Comparison of ENCODE assay signal across 23 cellular contexts in the genomic region with DNA sequence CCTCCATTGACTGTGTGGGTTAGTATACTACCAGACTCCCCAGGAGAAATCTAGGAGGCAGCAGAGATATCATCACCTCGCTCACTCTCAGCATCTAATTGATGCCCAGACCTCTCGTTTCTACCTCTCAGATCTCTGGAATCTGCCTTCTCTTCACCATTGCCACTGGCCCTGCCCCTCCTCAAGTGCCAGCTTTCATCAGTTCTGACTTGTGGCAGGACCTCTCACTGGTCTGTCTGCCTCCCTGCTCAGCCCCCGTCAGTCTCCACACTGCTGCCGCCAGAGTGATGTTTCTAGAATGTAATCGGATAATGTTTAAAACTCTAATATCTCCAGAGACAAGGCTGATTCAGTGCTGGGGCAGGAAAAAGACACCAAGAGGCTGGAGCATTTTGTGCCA. TPM values are rescaled to one million over a fixed set of nuclear protein-coding genes. Genes with fewer than 3 reads are reported as not detected.
DNase-seq lines count a peak whose midpoint lies in the region; TF ChIP-seq lines count a peak whose summit lies in the region.
"Had no signal": no experiment of that assay in that cellular context is flagged by ENCODE, and none has a peak within 500 bp of the region (broad histone marks: within the 10 kb centered on the region; RNA-seq: fewer than 3 reads in every experiment).

No MANE protein-coding gene starts in this region.

- H3K4me1 Mint-ChIP-seq in chondrocyte (ENCODE audit: low read depth) (peaks cover 12% of the 10 kb centered on the region), mesothelial cell of epicardium (peaks cover 35% of the 10 kb centered on the region), type B pancreatic cell (ENCODE audit: unreplicated experiment) (peaks cover 27% of the 10 kb centered on the region)

- no peaks in the 10 kb centered on the region for H3K27me3 ChIP-seq in cardiac muscle cell
- H3K27me3 ChIP-seq: BLaER1 treated with 17β-estradiol and CSF1 and Interleukin-3, amounts not matched to agents 10 nM and 100 nM; SJSA1 had no signal

- H3K36me3 Mint-ChIP-seq in chondrocyte (ENCODE audit: low read depth) = no peaks in the 10 kb centered on the region
- H3K36me3 Mint-ChIP-seq in mesothelial cell of epicardium = peaks cover 12% of the 10 kb centered on the region
- H3K36me3 Mint-ChIP-seq in type B pancreatic cell = peaks cover 23% of the 10 kb centered on the region

- no peaks in the 10 kb centered on the region for H3K36me3 ChIP-seq in cardiac muscle cell
- H3K36me3 ChIP-seq: SJSA1 had no signal

- H3K9me3 ChIP-seq in cardiac muscle cell (ENCODE audit: low read depth) = no peaks in the 10 kb centered on the region
- H3K9me3 ChIP-seq: A549; BLaER1 treated with 17β-estradiol and CSF1 and Interleukin-3, amounts not matched to agents 10 nM and 100 nM; SJSA1 had no signal

- H3K27me3 Mint-ChIP-seq in chondrocyte (ENCODE audit: low read depth) (no peaks in the 10 kb centered on the region), mesothelial cell of epicardium (ENCODE audit: low read depth) (no peaks in the 10 kb centered on the region), type B pancreatic cell (no peaks in the 10 kb centered on the region)
- H3K27me3 Mint-ChIP-seq: CD4-positive, alpha-beta T cell; IgD-negative memory B cell had no signal

- intact Hi-C loops in cardiac septum (cut with DNase I) = loop anchor here (10.0 kb wide), 1 partner anchor 125 kb away; no protein-coding TSS in a partner anchor

- TF ChIP-seq CTCF in cardiac muscle cell (IDR thresholded peaks at IDR 0.05; ENCODE audit: low read depth, low read length) (no peak), chondrocyte (IDR thresholded peaks at IDR 0.05) (no peak), mesothelial cell of epicardium (IDR thresholded peaks at IDR 0.05; ENCODE audit: unreplicated experiment) (no peak), type B pancreatic cell (conservative IDR thresholded peaks at IDR 0.05) (no peak)

- peaks cover 37% of the 10 kb centered on the region for H3K4me1 ChIP-seq in cardiac muscle cell (ENCODE audit: low read depth)
- H3K4me1 ChIP-seq: A549; BLaER1 treated with 17β-estradiol and CSF1 and Interleukin-3, amounts not matched to agents 10 nM and 100 nM had no signal

- H3K4me3 ChIP-seq in cardiac muscle cell = no peak overlapping the region
- H3K4me3 ChIP-seq: A549; BLaER1 treated with 17β-estradiol and CSF1 and Interleukin-3, amounts not matched to agents 10 nM and 100 nM; SJSA1 had no signal

- H3K4me3 Mint-ChIP-seq in chondrocyte (ENCODE audit: unreplicated experiment) (no peak overlapping the region), mesothelial cell of epicardium (no peak overlapping the region), type B pancreatic cell (no peak overlapping the region)
- H3K4me3 Mint-ChIP-seq: CD4-positive, alpha-beta T cell; IgD-negative memory B cell had no signal

- H3K27ac Mint-ChIP-seq in chondrocyte (ENCODE audit: unreplicated experiment) (peak overlapping the region; percentile 24), mesothelial cell of epicardium (peak overlapping the region; percentile 77), type B pancreatic cell (peak overlapping the region; percentile 14)
- H3K27ac Mint-ChIP-seq: CD4-positive, alpha-beta T cell had no signal

- H3K9me3 Mint-ChIP-seq in chondrocyte (ENCODE audit: low read depth) (no peaks in the 10 kb centered on the region), mesothelial cell of epicardium (peaks cover 5% of the 10 kb centered on the region), type B pancreatic cell (peaks cover 11% of the 10 kb centered on the region)
- H3K9me3 Mint-ChIP-seq: CD4-positive, alpha-beta T cell; IgD-negative memory B cell had no signal

- H3K27ac ChIP-seq in cardiac muscle cell = peak overlapping the region; percentile 13
- H3K27ac ChIP-seq: A549; BLaER1 treated with 17β-estradiol and CSF1 and Interleukin-3, amounts not matched to agents 10 nM and 100 nM; HL-60; SJSA1 had no signal

- DNase-seq in cardiac muscle cell (ENCODE audit: low read depth in 1 of 2, low spot score in 1 of 2) = peak in 1 of 2 donors; percentile 79
- DNase-seq in cardiac septum (ENCODE audit: low spot score) = no peak
- no peak for DNase-seq in chondrocyte (ENCODE audit: low spot score)
- no peak for DNase-seq in mesothelial cell of epicardium (ENCODE audit: low spot score in 2 of 2, unreplicated experiment in 2 of 2)
- no peak for DNase-seq in type B pancreatic cell (ENCODE audit: extremely low spot score, unreplicated experiment)
- no peak for DNase-seq in activated CD4-positive, alpha-beta T cell treated with anti-CD3 and anti-CD28 coated beads, Interleukin-2, amount 50 U/mL, for 4 hours
- no peak for DNase-seq in activated CD4-positive, alpha-beta T cell treated with anti-CD3 and anti-CD28 coated beads, Interleukin-2, amount 50 U/mL, for 48 hours
- DNase-seq: AML-193; CD4-positive, alpha-beta T cell; NCI-H1092; NCI-H1436; NCI-H187; NCI-H2107; NCI-H446; NCI-H524 treated with DMSO at 0.1 percent for 48 hours; NCI-H774; NK-92 treated with Interleukin-12 subunit alpha and Interleukin-12 subunit beta, amount 100 ng/mL, for 24 hours; PC-3 had no signal

RNA-seq across cellular contexts. Expression of a gene that starts 15.2 kb away (rescaled TPM):
- total RNA-seq in cardiac muscle cell (20.8 and 30.8 TPM in 2 replicates), cardiac septum (13.3 TPM), chondrocyte (12.8 to 18.0 TPM (median 16.7 TPM) in 3 replicates), mesothelial cell of epicardium (13.9 to 15.6 TPM (median 14.2 TPM) in 3 replicates), type B pancreatic cell (ENCODE audit: low replicate concordance) (14.8 and 32.7 TPM in 2 replicates)
- polyA plus RNA-seq in cardiac muscle cell = 2.7 and 5.5 TPM in 2 replicates

Comparison
In these comparisons a context has a peak if more than half of its experiments do, and no peak if none do; other contexts are left out.
1. H3K27ac Mint-ChIP-seq: peak in every context shown above with its lines; median percentile 77 in mesothelial cell of epicardium; 24 in chondrocyte; 14 in type B pancreatic cell.